Comparison of ENCODE assay signal across 4 cellular contexts in the genomic region with DNA sequence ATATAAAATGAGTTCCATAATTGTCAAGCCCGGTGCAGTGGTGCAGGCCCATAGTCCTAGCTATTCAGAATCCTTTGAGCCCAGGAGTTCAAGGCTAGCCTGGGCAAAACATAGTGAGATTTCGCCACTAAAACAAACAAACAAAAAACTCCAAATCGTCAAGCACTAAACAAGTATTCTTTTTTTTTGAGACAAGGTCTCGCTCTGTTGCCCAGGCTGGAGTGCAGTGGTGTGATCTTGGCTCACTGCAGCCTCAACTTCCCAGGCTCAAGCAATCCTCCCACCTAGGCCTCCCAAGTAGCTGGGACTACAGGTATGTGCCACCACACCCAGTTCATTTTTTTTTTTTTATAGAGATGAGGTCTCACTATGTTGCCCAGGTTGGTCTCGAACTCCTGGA. TPM values are rescaled to one million over a fixed set of nuclear protein-coding genes. Genes with fewer than 3 reads are reported as not detected.
"Had no signal": no experiment of that assay in that cellular context is flagged by ENCODE, and none has a peak within 500 bp of the region (broad histone marks: within the 10 kb centered on the region; RNA-seq: fewer than 3 reads in every experiment).

No MANE protein-coding gene starts in this region.

RNA-seq across cellular contexts. Expression of gene RASL10A, which starts 29.4 kb away (rescaled TPM):
- total RNA-seq: activated naive CD4-positive, alpha-beta T cell treated with anti-CD3 and anti-CD28 coated beads for 36 hours; ascending aorta had no signal
- polyA plus RNA-seq: keratinocyte; naive thymus-derived CD4-positive, alpha-beta T cell had no signal
